In the genomic region with DNA sequence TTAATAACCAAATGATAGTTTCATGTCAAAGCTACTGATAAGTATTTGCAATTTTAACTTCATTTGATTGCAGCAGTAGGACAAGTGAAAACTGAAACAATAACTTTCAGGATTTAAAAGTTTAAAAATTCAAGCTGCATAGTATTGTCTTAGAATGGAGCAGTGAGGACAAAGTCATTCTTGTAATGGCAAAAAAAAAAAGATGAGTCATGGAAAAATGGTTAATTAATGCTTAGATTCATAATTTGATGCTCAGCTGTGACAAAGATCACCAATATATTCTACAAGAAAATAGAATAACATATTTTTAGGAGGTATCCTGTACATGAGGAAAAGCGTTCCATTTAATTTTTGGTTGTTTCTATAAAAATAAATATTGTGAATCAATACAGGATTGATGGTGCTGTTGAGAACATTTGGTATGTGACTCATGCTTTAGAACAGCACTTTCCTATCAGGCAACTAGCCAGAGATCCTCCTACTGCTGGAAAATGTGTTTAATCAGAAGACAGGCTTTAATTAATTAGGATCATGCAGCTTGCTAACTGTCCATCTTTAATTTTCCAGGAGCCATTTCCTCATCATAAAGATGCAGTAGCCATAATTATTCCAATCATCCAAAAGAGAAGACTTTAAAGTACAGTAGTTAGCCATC, we compare ENCODE assay signal across 27 cellular contexts.
DNase-seq lines count a peak whose midpoint lies in the region; ATAC-seq and TF ChIP-seq lines count a peak whose summit lies in the region.
"Had no signal": no experiment of that assay in that cellular context is flagged by ENCODE, and none has a peak within 500 bp of the region (broad histone marks: within the 10 kb centered on the region; RNA-seq: fewer than 3 reads in every experiment).

No MANE protein-coding gene starts in this region.

- no peaks in the 10 kb centered on the region for H3K4me1 Mint-ChIP-seq in naive thymus-derived CD4-positive, alpha-beta T cell
- H3K4me1 Mint-ChIP-seq: activated naive CD4-positive, alpha-beta T cell treated with anti-CD3 and anti-CD28 coated beads, Interleukin-2, amount 10 ng/mL, durations not matched to agents 7 days and 5 days had no signal

- in situ Hi-C loops in HAP-1 (cut with MboI; ENCODE audit: low sequenced_read_pairs): no loop called here

- H3K4me1 ChIP-seq in fibroblast of lung (ENCODE audit: control insufficient read depth, extremely low read depth, insufficient read depth, low read length) (no peaks in the 10 kb centered on the region), HAP-1 (no peaks in the 10 kb centered on the region)
- no peaks in the 10 kb centered on the region for H3K4me1 ChIP-seq in naive thymus-derived CD4-positive, alpha-beta T cell (ENCODE audit: control insufficient read depth in 2 of 2, insufficient read depth in 2 of 2, low read length in 2 of 2)
- H3K4me1 ChIP-seq: left lung, pancreas, sigmoid colon, SJCRH30 had no signal

- POLR2A ChIA-PET in naive thymus-derived CD4-positive, alpha-beta T cell (lab: Charles Lee): no interaction called here

- H3K27me3 ChIP-seq in fibroblast of lung (ENCODE audit: control insufficient read depth, insufficient read depth, low read length) (no peaks in the 10 kb centered on the region), HAP-1 (ENCODE audit: low read depth) (no peaks in the 10 kb centered on the region)
- H3K27me3 ChIP-seq in naive thymus-derived CD4-positive, alpha-beta T cell (ENCODE audit: control insufficient read depth in 2 of 2, insufficient read depth in 2 of 2, low read length in 2 of 2): no peaks in the 10 kb centered on the region
- H3K27me3 ChIP-seq: left lung, pancreas, sigmoid colon, SJCRH30 had no signal

- H3K4me2 ChIP-seq in fibroblast of lung (ENCODE audit: extremely low read depth, insufficient read depth, low read length): no peak overlapping the region
- H3K4me2 ChIP-seq: KMS-11 had no signal

- H3K4me3 ChIP-seq in fibroblast of lung (replicated peaks in 1 of 4; ENCODE audit: control extremely low read depth in 1 of 4, insufficient read depth in 1 of 4, low read depth in 3 of 4, low read length in 4 of 4) (no peak overlapping the region), HAP-1 (no peak overlapping the region)
- H3K4me3 ChIP-seq in naive thymus-derived CD4-positive, alpha-beta T cell (ENCODE audit: low read length): no peak overlapping the region
- H3K4me3 ChIP-seq: left lung, pancreas, sigmoid colon, SJCRH30 had no signal

- no peak for ATAC-seq in naive thymus-derived CD4-positive, alpha-beta T cell
- ATAC-seq: activated T-cell treated with anti-CD3 and anti-CD28 coated beads, Interleukin-2, amount 50 U/mL, for 4 hours; effector memory CD8-positive, alpha-beta T cell; left lung; Panc1; pancreas had no signal

- DNase-seq in A172 (ENCODE audit: low spot score): peak; percentile 8
- peak; percentile 7 for DNase-seq in GM03348 (ENCODE audit: low spot score)
- peak; percentile 23 for DNase-seq in amniotic epithelial cell (ENCODE audit: low read depth)
- peak; percentile 44 to 60 for DNase-seq in fibroblast of lung (ENCODE audit: low read depth in 2 of 2)
- DNase-seq in T1000 (lab: John Stamatoyannopoulos, UW): no peak
- no peak for DNase-seq in HAP-1 (ENCODE audit: low spot score in 2 of 2)
- DNase-seq in substantia nigra (lab: John Stamatoyannopoulos, UW): no peak
- DNase-seq in naive thymus-derived CD4-positive, alpha-beta T cell: no peak
- DNase-seq: ACHN; activated CD4-positive, alpha-beta T cell treated with anti-CD3 and anti-CD28 coated beads for 4 hours; activated naive CD4-positive, alpha-beta T cell treated with anti-CD3 and anti-CD28 coated beads, Interleukin-2, amount 10 ng/mL, durations not matched to agents 7 days and 5 days; activated T-cell treated with anti-CD3 and anti-CD28 coated beads, Interleukin-2, amount 50 U/mL, for 4 hours; DMS153; effector memory CD8-positive, alpha-beta T cell; GF-D8; left lung; NCI-H1048; NCI-H2029; NK-92 treated with Interleukin-12 subunit alpha and Interleukin-12 subunit beta, amount 100 ng/mL, for 24 hours; pancreas; sigmoid colon; SJCRH30; T-helper 1 cell had no signal

- TF ChIP-seq CTCF in fibroblast of lung (conservative IDR thresholded peaks at IDR 0.05 in 1 of 2, IDR thresholded peaks at IDR 0.05 in 1 of 2; ENCODE audit: low read depth in 1 of 2, low read length in 2 of 2): no peak

- H3K27ac Mint-ChIP-seq in naive thymus-derived CD4-positive, alpha-beta T cell: no peak overlapping the region
- H3K27ac Mint-ChIP-seq: activated naive CD4-positive, alpha-beta T cell treated with anti-CD3 and anti-CD28 coated beads, Interleukin-2, amount 10 ng/mL, durations not matched to agents 7 days and 5 days; effector memory CD8-positive, alpha-beta T cell; nephron had no signal

- no peak overlapping the region for H2AFZ ChIP-seq in fibroblast of lung (ENCODE audit: low read length)

- intact Hi-C loops in naive thymus-derived CD4-positive, alpha-beta T cell (cut with micrococcal nuclease): no loop called here

- no peaks in the 10 kb centered on the region for H3K36me3 Mint-ChIP-seq in naive thymus-derived CD4-positive, alpha-beta T cell
- H3K36me3 Mint-ChIP-seq: activated naive CD4-positive, alpha-beta T cell treated with anti-CD3 and anti-CD28 coated beads, Interleukin-2, amount 10 ng/mL, durations not matched to agents 7 days and 5 days had no signal

- H3K36me3 ChIP-seq in fibroblast of lung (ENCODE audit: control insufficient read depth, insufficient read depth, low read length) (no peaks in the 10 kb centered on the region), HAP-1 (replicated peaks) (no peaks in the 10 kb centered on the region)
- H3K36me3 ChIP-seq in naive thymus-derived CD4-positive, alpha-beta T cell (ENCODE audit: control insufficient read depth in 2 of 3, insufficient read depth in 3 of 3, low read length in 3 of 3): no peaks in the 10 kb centered on the region
- H3K36me3 ChIP-seq: left lung, pancreas, sigmoid colon, SJCRH30 had no signal

- CTCF ChIA-PET in naive thymus-derived CD4-positive, alpha-beta T cell (lab: Charles Lee): no interaction called here

- no peaks in the 10 kb centered on the region for H4K20me1 ChIP-seq in fibroblast of lung (ENCODE audit: control insufficient read depth, extremely low read depth, insufficient read depth, low read length)

- H3K27me3 Mint-ChIP-seq in naive thymus-derived CD4-positive, alpha-beta T cell: no peaks in the 10 kb centered on the region
- H3K27me3 Mint-ChIP-seq: activated naive CD4-positive, alpha-beta T cell treated with anti-CD3 and anti-CD28 coated beads, Interleukin-2, amount 10 ng/mL, durations not matched to agents 7 days and 5 days; effector memory CD8-positive, alpha-beta T cell had no signal

- H3K9ac ChIP-seq in fibroblast of lung (ENCODE audit: insufficient read depth, low read length): no peak overlapping the region
- H3K9ac ChIP-seq: KMS-11 had no signal

- H3K27ac ChIP-seq in fibroblast of lung (ENCODE audit: insufficient read depth, low read length): no peak overlapping the region
- H3K27ac ChIP-seq in substantia nigra (ENCODE audit: low read depth, low read length, poor library complexity, severe bottlenecking): no peak overlapping the region
- no peak overlapping the region for H3K27ac ChIP-seq in naive thymus-derived CD4-positive, alpha-beta T cell (ENCODE audit: low read depth, low read length)
- H3K27ac ChIP-seq: C4-2B, KMS-11, left lung, pancreas, sigmoid colon, SJCRH30 had no signal

- H3K79me2 ChIP-seq in fibroblast of lung (ENCODE audit: control insufficient read depth, insufficient read depth, low read length): no peaks in the 10 kb centered on the region

- no peak overlapping the region for H3K4me3 Mint-ChIP-seq in naive thymus-derived CD4-positive, alpha-beta T cell
- H3K4me3 Mint-ChIP-seq: activated naive CD4-positive, alpha-beta T cell treated with anti-CD3 and anti-CD28 coated beads, Interleukin-2, amount 10 ng/mL, durations not matched to agents 7 days and 5 days; activated T-cell treated with anti-CD3 and anti-CD28 coated beads, Interleukin-2, amount 50 U/mL, for 4 hours; effector memory CD8-positive, alpha-beta T cell; nephron had no signal

- peaks cover 0 to 26% (median 4%) of the 10 kb centered on the region in 11 donors for H3K9me3 Mint-ChIP-seq in naive thymus-derived CD4-positive, alpha-beta T cell
- H3K9me3 Mint-ChIP-seq: activated naive CD4-positive, alpha-beta T cell treated with anti-CD3 and anti-CD28 coated beads, Interleukin-2, amount 10 ng/mL, durations not matched to agents 7 days and 5 days had no signal

- H3K9me3 ChIP-seq in fibroblast of lung (ENCODE audit: control insufficient read depth, insufficient read depth, low read depth, low read length): no peaks in the 10 kb centered on the region
- no peaks in the 10 kb centered on the region for H3K9me3 ChIP-seq in HAP-1
- no peaks in the 10 kb centered on the region for H3K9me3 ChIP-seq in naive thymus-derived CD4-positive, alpha-beta T cell (ENCODE audit: control insufficient read depth in 2 of 3, low read length in 3 of 3)
- H3K9me3 ChIP-seq: pancreas, sigmoid colon, SJCRH30 had no signal

Comparison
In these comparisons a context has a peak if more than half of its experiments do, and no peak if none do; other contexts are left out.
1. DNase-seq: peak in A172 (single experiment), GM03348 (single experiment), amniotic epithelial cell (single experiment) and fibroblast of lung (2 of 2); none in T1000 (single experiment), HAP-1 (0 of 2), substantia nigra (0 of 49) and naive thymus-derived CD4-positive, alpha-beta T cell (0 of 9).